1 cellular context compared by ENCODE assay signal in genomic region chr3:37935290-37935668, GRCh38.
TF ChIP-seq lines count a peak whose summit lies in the region.

No MANE protein-coding gene starts in this region.

TF ChIP-seq in H1, 55 proteins besides CTCF, POLR2A, EP300 and RAD21:
- TF ChIP-seq SP1 (IDR thresholded peaks at IDR 0.05; ENCODE audit: low read depth, low read length) (no peak), SRF (IDR thresholded peaks at IDR 0.05; ENCODE audit: low read depth, low read length) (no peak), CBX5 (IDR thresholded peaks at IDR 0.05; ENCODE audit: low read depth, low read length) (no peak)
